Comparison of ENCODE assay signal across 20 cellular contexts in genomic region chr20:55211481-55211880, GRCh38.
"Had no signal": no experiment of that assay in that cellular context is flagged by ENCODE, and none has a peak within 500 bp of the region (broad histone marks: within the 10 kb centered on the region; RNA-seq: fewer than 3 reads in every experiment).

No MANE protein-coding gene starts in this region.

- DNase-seq: KBM-7; MV-4-11; NCI-H1048; NCI-H1105; NCI-H1417; NCI-H1436 treated with DMSO at 0.1 percent for 48 hours; NCI-H1694; NCI-H187 treated with DMSO at 0.1 percent for 48 hours; NCI-H2029 treated with DMSO at 0.1 percent for 48 hours; NCI-H2171 treated with DMSO at 0.1 percent for 48 hours; NCI-H2227 treated with DMSO at 0.1 percent for 48 hours; NCI-H524; NCI-H526 treated with DMSO at 0.1 percent for 48 hours; NCI-H748 treated with DMSO at 0.1 percent for 48 hours; NK-92 treated with Interleukin-12 subunit alpha and Interleukin-12 subunit beta, amount 100 ng/mL, for 24 hours; PC-3; Right ventricle myocardium superior; SIG-M5 had no signal

- H3K36me3 ChIP-seq: SJSA1 had no signal

- H3K27ac ChIP-seq: SJSA1, SK-N-MC had no signal

- H3K4me1 ChIP-seq: SJSA1 had no signal

- H3K27me3 ChIP-seq: SJSA1 had no signal

- H3K4me3 ChIP-seq: SJSA1, SK-N-MC had no signal
